In genomic region chr1:25869909-25870606, GRCh38 we compare ENCODE assay signal across 3 cellular contexts.
TF ChIP-seq lines count a peak whose summit lies in the region.

No MANE protein-coding gene starts in this region.

TF ChIP-seq in SK-N-SH, 30 proteins besides CTCF, POLR2A, EP300 and RAD21:
- TF ChIP-seq MEF2A (IDR thresholded peaks at IDR 0.05; ENCODE audit: borderline replicate concordance, low read depth) (no peak), USF2 (IDR thresholded peaks at IDR 0.05; ENCODE audit: borderline replicate concordance, low read depth, low read length) (no peak), GATA2 (CRISPR knock-in tag; IDR thresholded peaks at IDR 0.05) (no peak)

TF ChIP-seq in SK-N-SH treated with all-trans-retinoic acid at 6 μM for 48 hours, 23 proteins besides CTCF, POLR2A, EP300 and RAD21:
- no peak for TF ChIP-seq GLIS3 (CRISPR knock-in tag; IDR thresholded peaks at IDR 0.05)
- TF ChIP-seq ZNF565 (CRISPR knock-in tag; conservative IDR thresholded peaks at IDR 0.05; ENCODE audit: low read depth) = no peak
- TF ChIP-seq BACH2 (CRISPR knock-in tag; IDR thresholded peaks at IDR 0.05; ENCODE audit: borderline replicate concordance) = no peak
- no peak for TF ChIP-seq TSHZ2 (CRISPR knock-in tag; IDR thresholded peaks at IDR 0.05)
- TF ChIP-seq ZNF8 (CRISPR knock-in tag; IDR thresholded peaks at IDR 0.05) = no peak
- no peak for TF ChIP-seq CSDC2 (CRISPR knock-in tag; IDR thresholded peaks at IDR 0.05)
- TF ChIP-seq ISL1 (CRISPR knock-in tag; IDR thresholded peaks at IDR 0.05) = no peak
- TF ChIP-seq SNAI2 (CRISPR knock-in tag; IDR thresholded peaks at IDR 0.05) = no peak
- no peak for TF ChIP-seq PPARA (CRISPR knock-in tag; IDR thresholded peaks at IDR 0.05; ENCODE audit: borderline replicate concordance)
- no peak for TF ChIP-seq ZFP3 (CRISPR knock-in tag; IDR thresholded peaks at IDR 0.05)
- TF ChIP-seq OSR1 (CRISPR knock-in tag; IDR thresholded peaks at IDR 0.05) = no peak
- TF ChIP-seq, protein P1, sequence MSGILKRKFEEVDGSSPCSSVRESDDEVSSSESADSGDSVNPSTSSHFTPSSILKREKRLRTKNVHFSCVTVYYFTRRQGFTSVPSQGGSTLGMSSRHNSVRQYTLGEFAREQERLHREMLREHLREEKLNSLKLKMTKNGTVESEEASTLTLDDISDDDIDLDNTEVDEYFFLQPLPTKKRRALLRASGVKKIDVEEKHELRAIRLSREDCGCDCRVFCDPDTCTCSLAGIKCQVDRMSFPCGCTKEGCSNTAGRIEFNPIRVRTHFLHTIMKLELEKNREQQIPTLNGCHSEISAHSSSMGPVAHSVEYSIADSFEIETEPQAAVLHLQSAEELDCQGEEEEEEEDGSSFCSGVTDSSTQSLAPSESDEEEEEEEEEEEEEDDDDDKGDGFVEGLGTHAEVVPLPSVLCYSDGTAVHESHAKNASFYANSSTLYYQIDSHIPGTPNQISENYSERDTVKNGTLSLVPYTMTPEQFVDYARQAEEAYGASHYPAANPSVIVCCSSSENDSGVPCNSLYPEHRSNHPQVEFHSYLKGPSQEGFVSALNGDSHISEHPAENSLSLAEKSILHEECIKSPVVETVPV (CRISPR knock-in tag; IDR thresholded peaks at IDR 0.05) = no peak
- TF ChIP-seq TOX (CRISPR knock-in tag; IDR thresholded peaks at IDR 0.05; ENCODE audit: borderline replicate concordance) = no peak
- TF ChIP-seq PATZ1 (CRISPR knock-in tag; IDR thresholded peaks at IDR 0.05; ENCODE audit: borderline replicate concordance) = no peak
- TF ChIP-seq RARB (CRISPR knock-in tag; IDR thresholded peaks at IDR 0.05) = no peak
- TF ChIP-seq ZFP30 (CRISPR knock-in tag; IDR thresholded peaks at IDR 0.05) = no peak
- no peak for TF ChIP-seq TCF4 (CRISPR knock-in tag; IDR thresholded peaks at IDR 0.05; ENCODE audit: borderline replicate concordance)
- TF ChIP-seq CREB5 (CRISPR knock-in tag; IDR thresholded peaks at IDR 0.05; ENCODE audit: low read depth) = no peak
- TF ChIP-seq, protein P2, sequence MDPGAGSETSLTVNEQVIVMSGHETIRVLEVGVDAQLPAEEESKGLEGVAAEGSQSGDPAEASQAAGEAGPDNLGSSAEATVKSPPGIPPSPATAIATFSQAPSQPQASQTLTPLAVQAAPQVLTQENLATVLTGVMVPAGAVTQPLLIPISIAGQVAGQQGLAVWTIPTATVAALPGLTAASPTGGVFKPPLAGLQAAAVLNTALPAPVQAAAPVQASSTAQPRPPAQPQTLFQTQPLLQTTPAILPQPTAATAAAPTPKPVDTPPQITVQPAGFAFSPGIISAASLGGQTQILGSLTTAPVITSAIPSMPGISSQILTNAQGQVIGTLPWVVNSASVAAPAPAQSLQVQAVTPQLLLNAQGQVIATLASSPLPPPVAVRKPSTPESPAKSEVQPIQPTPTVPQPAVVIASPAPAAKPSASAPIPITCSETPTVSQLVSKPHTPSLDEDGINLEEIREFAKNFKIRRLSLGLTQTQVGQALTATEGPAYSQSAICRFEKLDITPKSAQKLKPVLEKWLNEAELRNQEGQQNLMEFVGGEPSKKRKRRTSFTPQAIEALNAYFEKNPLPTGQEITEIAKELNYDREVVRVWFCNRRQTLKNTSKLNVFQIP (CRISPR knock-in tag; IDR thresholded peaks at IDR 0.05; ENCODE audit: borderline replicate concordance, low read depth) = no peak

TF ChIP-seq in HepG2, 621 proteins besides CTCF, POLR2A, EP300 and RAD21 (continues in another document):
- TF ChIP-seq HDAC2 (CRISPR knock-in tag; IDR thresholded peaks at IDR 0.05) = no peak
- no peak for TF ChIP-seq SP5 (CRISPR knock-in tag; IDR thresholded peaks at IDR 0.05; ENCODE audit: borderline replicate concordance, low read depth)
- 0 out of 2 replicates have a peak, but pooled peaks have one; percentile 25 for TF ChIP-seq POLR2AphosphoS5 (IDR thresholded peaks at IDR 0.05; ENCODE audit: low read depth, low read length)
- TF ChIP-seq NFATC3 (CRISPR knock-in tag; IDR thresholded peaks at IDR 0.05) = no peak
- TF ChIP-seq REXO4 (CRISPR knock-in tag; IDR thresholded peaks at IDR 0.05; ENCODE audit: borderline replicate concordance) = no peak
- TF ChIP-seq ZNF296 (CRISPR knock-in tag; conservative IDR thresholded peaks at IDR 0.05) = no peak
- TF ChIP-seq KLF12 (CRISPR knock-in tag; IDR thresholded peaks at IDR 0.05; ENCODE audit: borderline replicate concordance) = no peak
- TF ChIP-seq ZFP36 (IDR thresholded peaks at IDR 0.05; ENCODE audit: borderline replicate concordance, low read depth, low read length, partially characterized antibody) = no peak
- no peak; the same call in 1 of the 2 replicates for TF ChIP-seq NCOA1 (CRISPR knock-in tag; IDR thresholded peaks at IDR 0.05)
- TF ChIP-seq ZBTB7A (CRISPR knock-in tag; IDR thresholded peaks at IDR 0.05) = 0 out of 2 replicates have a peak, but pooled peaks have one; percentile 6
- TF ChIP-seq, protein P3, sequence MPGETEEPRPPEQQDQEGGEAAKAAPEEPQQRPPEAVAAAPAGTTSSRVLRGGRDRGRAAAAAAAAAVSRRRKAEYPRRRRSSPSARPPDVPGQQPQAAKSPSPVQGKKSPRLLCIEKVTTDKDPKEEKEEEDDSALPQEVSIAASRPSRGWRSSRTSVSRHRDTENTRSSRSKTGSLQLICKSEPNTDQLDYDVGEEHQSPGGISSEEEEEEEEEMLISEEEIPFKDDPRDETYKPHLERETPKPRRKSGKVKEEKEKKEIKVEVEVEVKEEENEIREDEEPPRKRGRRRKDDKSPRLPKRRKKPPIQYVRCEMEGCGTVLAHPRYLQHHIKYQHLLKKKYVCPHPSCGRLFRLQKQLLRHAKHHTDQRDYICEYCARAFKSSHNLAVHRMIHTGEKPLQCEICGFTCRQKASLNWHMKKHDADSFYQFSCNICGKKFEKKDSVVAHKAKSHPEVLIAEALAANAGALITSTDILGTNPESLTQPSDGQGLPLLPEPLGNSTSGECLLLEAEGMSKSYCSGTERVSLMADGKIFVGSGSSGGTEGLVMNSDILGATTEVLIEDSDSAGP (CRISPR knock-in tag; IDR thresholded peaks at IDR 0.05; ENCODE audit: borderline replicate concordance) = 0 out of 2 replicates have a peak, but pooled peaks have one; percentile 10
- no peak for TF ChIP-seq PREB (CRISPR knock-in tag; IDR thresholded peaks at IDR 0.05)
- TF ChIP-seq, protein P4, sequence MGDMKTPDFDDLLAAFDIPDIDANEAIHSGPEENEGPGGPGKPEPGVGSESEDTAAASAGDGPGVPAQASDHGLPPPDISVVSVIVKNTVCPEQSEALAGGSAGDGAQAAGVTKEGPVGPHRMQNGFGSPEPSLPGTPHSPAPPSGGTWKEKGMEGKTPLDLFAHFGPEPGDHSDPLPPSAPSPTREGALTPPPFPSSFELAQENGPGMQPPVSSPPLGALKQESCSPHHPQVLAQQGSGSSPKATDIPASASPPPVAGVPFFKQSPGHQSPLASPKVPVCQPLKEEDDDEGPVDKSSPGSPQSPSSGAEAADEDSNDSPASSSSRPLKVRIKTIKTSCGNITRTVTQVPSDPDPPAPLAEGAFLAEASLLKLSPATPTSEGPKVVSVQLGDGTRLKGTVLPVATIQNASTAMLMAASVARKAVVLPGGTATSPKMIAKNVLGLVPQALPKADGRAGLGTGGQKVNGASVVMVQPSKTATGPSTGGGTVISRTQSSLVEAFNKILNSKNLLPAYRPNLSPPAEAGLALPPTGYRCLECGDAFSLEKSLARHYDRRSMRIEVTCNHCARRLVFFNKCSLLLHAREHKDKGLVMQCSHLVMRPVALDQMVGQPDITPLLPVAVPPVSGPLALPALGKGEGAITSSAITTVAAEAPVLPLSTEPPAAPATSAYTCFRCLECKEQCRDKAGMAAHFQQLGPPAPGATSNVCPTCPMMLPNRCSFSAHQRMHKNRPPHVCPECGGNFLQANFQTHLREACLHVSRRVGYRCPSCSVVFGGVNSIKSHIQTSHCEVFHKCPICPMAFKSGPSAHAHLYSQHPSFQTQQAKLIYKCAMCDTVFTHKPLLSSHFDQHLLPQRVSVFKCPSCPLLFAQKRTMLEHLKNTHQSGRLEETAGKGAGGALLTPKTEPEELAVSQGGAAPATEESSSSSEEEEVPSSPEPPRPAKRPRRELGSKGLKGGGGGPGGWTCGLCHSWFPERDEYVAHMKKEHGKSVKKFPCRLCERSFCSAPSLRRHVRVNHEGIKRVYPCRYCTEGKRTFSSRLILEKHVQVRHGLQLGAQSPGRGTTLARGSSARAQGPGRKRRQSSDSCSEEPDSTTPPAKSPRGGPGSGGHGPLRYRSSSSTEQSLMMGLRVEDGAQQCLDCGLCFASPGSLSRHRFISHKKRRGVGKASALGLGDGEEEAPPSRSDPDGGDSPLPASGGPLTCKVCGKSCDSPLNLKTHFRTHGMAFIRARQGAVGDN (CRISPR knock-in tag; IDR thresholded peaks at IDR 0.05) = peak; percentile 68
- no peak for TF ChIP-seq ZNF713 (CRISPR knock-in tag; IDR thresholded peaks at IDR 0.05)
- no peak for TF ChIP-seq ZNF589 (CRISPR knock-in tag; conservative IDR thresholded peaks at IDR 0.05)
- no peak for TF ChIP-seq ZNF235 (CRISPR knock-in tag; IDR thresholded peaks at IDR 0.05; ENCODE audit: borderline replicate concordance)
- TF ChIP-seq, protein P5, sequence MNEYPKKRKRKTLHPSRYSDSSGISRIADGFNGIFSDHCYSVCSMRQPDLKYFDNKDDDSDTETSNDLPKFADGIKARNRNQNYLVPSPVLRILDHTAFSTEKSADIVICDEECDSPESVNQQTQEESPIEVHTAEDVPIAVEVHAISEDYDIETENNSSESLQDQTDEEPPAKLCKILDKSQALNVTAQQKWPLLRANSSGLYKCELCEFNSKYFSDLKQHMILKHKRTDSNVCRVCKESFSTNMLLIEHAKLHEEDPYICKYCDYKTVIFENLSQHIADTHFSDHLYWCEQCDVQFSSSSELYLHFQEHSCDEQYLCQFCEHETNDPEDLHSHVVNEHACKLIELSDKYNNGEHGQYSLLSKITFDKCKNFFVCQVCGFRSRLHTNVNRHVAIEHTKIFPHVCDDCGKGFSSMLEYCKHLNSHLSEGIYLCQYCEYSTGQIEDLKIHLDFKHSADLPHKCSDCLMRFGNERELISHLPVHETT (CRISPR knock-in tag; conservative IDR thresholded peaks at IDR 0.05) = no peak
- TF ChIP-seq SSRP1 (CRISPR knock-in tag; IDR thresholded peaks at IDR 0.05) = 0 out of 2 replicates have a peak, but pooled peaks have one; percentile 5
- TF ChIP-seq, protein P6, sequence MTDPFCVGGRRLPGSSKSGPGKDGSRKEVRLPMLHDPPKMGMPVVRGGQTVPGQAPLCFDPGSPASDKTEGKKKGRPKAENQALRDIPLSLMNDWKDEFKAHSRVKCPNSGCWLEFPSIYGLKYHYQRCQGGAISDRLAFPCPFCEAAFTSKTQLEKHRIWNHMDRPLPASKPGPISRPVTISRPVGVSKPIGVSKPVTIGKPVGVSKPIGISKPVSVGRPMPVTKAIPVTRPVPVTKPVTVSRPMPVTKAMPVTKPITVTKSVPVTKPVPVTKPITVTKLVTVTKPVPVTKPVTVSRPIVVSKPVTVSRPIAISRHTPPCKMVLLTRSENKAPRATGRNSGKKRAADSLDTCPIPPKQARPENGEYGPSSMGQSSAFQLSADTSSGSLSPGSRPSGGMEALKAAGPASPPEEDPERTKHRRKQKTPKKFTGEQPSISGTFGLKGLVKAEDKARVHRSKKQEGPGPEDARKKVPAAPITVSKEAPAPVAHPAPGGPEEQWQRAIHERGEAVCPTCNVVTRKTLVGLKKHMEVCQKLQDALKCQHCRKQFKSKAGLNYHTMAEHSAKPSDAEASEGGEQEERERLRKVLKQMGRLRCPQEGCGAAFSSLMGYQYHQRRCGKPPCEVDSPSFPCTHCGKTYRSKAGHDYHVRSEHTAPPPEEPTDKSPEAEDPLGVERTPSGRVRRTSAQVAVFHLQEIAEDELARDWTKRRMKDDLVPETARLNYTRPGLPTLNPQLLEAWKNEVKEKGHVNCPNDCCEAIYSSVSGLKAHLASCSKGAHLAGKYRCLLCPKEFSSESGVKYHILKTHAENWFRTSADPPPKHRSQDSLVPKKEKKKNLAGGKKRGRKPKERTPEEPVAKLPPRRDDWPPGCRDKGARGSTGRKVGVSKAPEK (CRISPR knock-in tag; IDR thresholded peaks at IDR 0.05; ENCODE audit: borderline replicate concordance) = no peak
- TF ChIP-seq HOXD1 (CRISPR knock-in tag; IDR thresholded peaks at IDR 0.05) = no peak
- peak; percentile 33; the same call in 1 of the 2 replicates for TF ChIP-seq SP4 (CRISPR knock-in tag; IDR thresholded peaks at IDR 0.05)
- TF ChIP-seq SNAPC5 (CRISPR knock-in tag; IDR thresholded peaks at IDR 0.05; ENCODE audit: borderline replicate concordance) = no peak
- TF ChIP-seq, protein P7, sequence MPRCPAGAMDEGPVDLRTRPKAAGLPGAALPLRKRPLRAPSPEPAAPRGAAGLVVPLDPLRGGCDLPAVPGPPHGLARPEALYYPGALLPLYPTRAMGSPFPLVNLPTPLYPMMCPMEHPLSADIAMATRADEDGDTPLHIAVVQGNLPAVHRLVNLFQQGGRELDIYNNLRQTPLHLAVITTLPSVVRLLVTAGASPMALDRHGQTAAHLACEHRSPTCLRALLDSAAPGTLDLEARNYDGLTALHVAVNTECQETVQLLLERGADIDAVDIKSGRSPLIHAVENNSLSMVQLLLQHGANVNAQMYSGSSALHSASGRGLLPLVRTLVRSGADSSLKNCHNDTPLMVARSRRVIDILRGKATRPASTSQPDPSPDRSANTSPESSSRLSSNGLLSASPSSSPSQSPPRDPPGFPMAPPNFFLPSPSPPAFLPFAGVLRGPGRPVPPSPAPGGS (CRISPR knock-in tag; IDR thresholded peaks at IDR 0.05) = 0 out of 2 replicates have a peak, but pooled peaks have one; percentile 9
- TF ChIP-seq ARHGAP35 (CRISPR knock-in tag; IDR thresholded peaks at IDR 0.05; ENCODE audit: borderline replicate concordance) = no peak
- TF ChIP-seq ZMYM2 (CRISPR knock-in tag; IDR thresholded peaks at IDR 0.05) = no peak
- no peak for TF ChIP-seq ZNF543 (CRISPR knock-in tag; IDR thresholded peaks at IDR 0.05)
- no peak for TF ChIP-seq ZNF784 (CRISPR knock-in tag; IDR thresholded peaks at IDR 0.05; ENCODE audit: borderline replicate concordance)
- TF ChIP-seq PITX1 (CRISPR knock-in tag; IDR thresholded peaks at IDR 0.05) = peak; percentile 41; the same call in 1 of the 2 replicates
- TF ChIP-seq PTBP1 (IDR thresholded peaks at IDR 0.05; ENCODE audit: low read depth, low read length, poor library complexity, severe bottlenecking) = no peak
- no peak for TF ChIP-seq SP1 (IDR thresholded peaks at IDR 0.05)
- TF ChIP-seq SP1 (CRISPR knock-in tag; IDR thresholded peaks at IDR 0.05) = no peak
